In the genomic region with DNA sequence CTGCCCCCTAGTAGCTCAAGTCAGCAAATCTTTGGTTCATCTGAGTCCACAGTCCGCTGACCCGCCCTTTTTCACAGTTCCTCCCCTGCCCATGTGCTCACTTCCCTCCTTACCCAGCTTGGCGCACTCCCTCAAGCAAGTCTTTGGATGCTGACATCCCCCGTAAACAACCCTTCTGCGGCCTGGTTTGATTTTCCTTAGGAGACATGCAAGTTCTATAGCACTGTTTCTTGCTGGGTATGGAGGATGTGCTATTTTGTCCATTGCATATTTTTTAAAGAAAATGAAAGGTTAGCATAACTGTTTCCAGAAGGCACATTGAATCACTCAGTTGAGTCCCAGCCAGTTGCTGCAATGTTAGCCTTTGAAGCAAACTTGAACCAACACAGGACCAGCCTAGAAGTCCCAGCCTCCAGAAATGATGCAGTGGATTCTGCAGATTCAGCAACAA, we compare ENCODE assay signal across 15 cellular contexts. TPM values are rescaled to one million over a fixed set of nuclear protein-coding genes. Genes with fewer than 3 reads are reported as not detected.
DNase-seq lines count a peak whose midpoint lies in the region; ATAC-seq and TF ChIP-seq lines count a peak whose summit lies in the region.
"Had no signal": no experiment of that assay in that cellular context is flagged by ENCODE, and none has a peak within 500 bp of the region (broad histone marks: within the 10 kb centered on the region; RNA-seq: fewer than 3 reads in every experiment).

No MANE protein-coding gene starts in this region.

- H3K4me3 ChIP-seq in mucosa of descending colon (no peak overlapping the region), upper lobe of right lung (no peak overlapping the region), SJCRH30 (no peak overlapping the region)

- DNase-seq in fibroblast of peridontal ligament (ENCODE audit: extremely low read depth) (peak; percentile 96), mucosa of descending colon (peak in 2 of 3 donors; percentile 34 to 41), upper lobe of right lung (no peak), SJCRH30 (no peak)
- DNase-seq: activated B cell treated with CpG ODN at 0.5 μM for 24 hours; activated T-cell treated with anti-CD3 and anti-CD28 coated beads, Interleukin-2, amount 50 U/mL, for 48 hours; brain microvascular endothelial cell; DMS79 treated with DMSO at 0.1 percent for 48 hours; NCI-H510A treated with DMSO at 0.1 percent for 48 hours; SHP77 treated with DMSO at 0.1 percent for 48 hours had no signal

- H3K36me3 ChIP-seq in mucosa of descending colon (ENCODE audit: low read depth), result no peaks in the 10 kb centered on the region
- H3K36me3 ChIP-seq in upper lobe of right lung, result no peaks in the 10 kb centered on the region
- no peaks in the 10 kb centered on the region for H3K36me3 ChIP-seq in SJCRH30
- H3K36me3 ChIP-seq: brain microvascular endothelial cell had no signal

- ATAC-seq in SK-N-SH treated with all-trans-retinoic acid at 6 μM for 48 hours (peak; percentile 10), mucosa of descending colon (peak; percentile 62), upper lobe of right lung (peak; percentile 39), HG03354 (IDR thresholded peaks at IDR 0.05; ENCODE audit: poor library complexity, severe bottlenecking, unreplicated experiment) (no peak), GM19035 (IDR thresholded peaks at IDR 0.05; ENCODE audit: unreplicated experiment) (no peak), HG03565 (IDR thresholded peaks at IDR 0.05; ENCODE audit: unreplicated experiment) (no peak)

- H3K27me3 ChIP-seq in upper lobe of right lung (no peaks in the 10 kb centered on the region), SJCRH30 (0 out of 2 replicates have a peak, but pooled peaks cover 3% of the 10 kb centered on the region)
- H3K27me3 ChIP-seq: brain microvascular endothelial cell had no signal

- no peaks in the 10 kb centered on the region for H3K4me1 ChIP-seq in mucosa of descending colon (ENCODE audit: low read depth)
- peaks cover 23% of the 10 kb centered on the region for H3K4me1 ChIP-seq in upper lobe of right lung
- no peaks in the 10 kb centered on the region for H3K4me1 ChIP-seq in SJCRH30

- intact Hi-C loops in mucosa of descending colon (cut with DNase I, micrococcal nuclease), result no loop called here
- intact Hi-C loops in upper lobe of right lung (cut with DNase I), result no loop called here

- TF ChIP-seq CTCF in mucosa of descending colon (IDR thresholded peaks at IDR 0.05), result no peak
- TF ChIP-seq CTCF in upper lobe of right lung (IDR thresholded peaks at IDR 0.05), result no peak

- H3K27ac ChIP-seq in upper lobe of right lung (no peak overlapping the region), SJCRH30 (no peak overlapping the region)
- H3K27ac ChIP-seq: brain microvascular endothelial cell had no signal

- no peaks in the 10 kb centered on the region for H3K9me3 ChIP-seq in mucosa of descending colon
- no peaks in the 10 kb centered on the region for H3K9me3 ChIP-seq in upper lobe of right lung
- no peaks in the 10 kb centered on the region for H3K9me3 ChIP-seq in SJCRH30 (replicated peaks)

TF ChIP-seq in SK-N-SH treated with all-trans-retinoic acid at 6 μM for 48 hours, 23 proteins besides CTCF, POLR2A, EP300 and RAD21:
- no peak for TF ChIP-seq TCF4 (CRISPR knock-in tag; IDR thresholded peaks at IDR 0.05; ENCODE audit: borderline replicate concordance)
- TF ChIP-seq OSR1 (CRISPR knock-in tag; IDR thresholded peaks at IDR 0.05), result no peak
- no peak for TF ChIP-seq ZFP30 (CRISPR knock-in tag; IDR thresholded peaks at IDR 0.05)
- TF ChIP-seq, protein P1, sequence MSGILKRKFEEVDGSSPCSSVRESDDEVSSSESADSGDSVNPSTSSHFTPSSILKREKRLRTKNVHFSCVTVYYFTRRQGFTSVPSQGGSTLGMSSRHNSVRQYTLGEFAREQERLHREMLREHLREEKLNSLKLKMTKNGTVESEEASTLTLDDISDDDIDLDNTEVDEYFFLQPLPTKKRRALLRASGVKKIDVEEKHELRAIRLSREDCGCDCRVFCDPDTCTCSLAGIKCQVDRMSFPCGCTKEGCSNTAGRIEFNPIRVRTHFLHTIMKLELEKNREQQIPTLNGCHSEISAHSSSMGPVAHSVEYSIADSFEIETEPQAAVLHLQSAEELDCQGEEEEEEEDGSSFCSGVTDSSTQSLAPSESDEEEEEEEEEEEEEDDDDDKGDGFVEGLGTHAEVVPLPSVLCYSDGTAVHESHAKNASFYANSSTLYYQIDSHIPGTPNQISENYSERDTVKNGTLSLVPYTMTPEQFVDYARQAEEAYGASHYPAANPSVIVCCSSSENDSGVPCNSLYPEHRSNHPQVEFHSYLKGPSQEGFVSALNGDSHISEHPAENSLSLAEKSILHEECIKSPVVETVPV (CRISPR knock-in tag; IDR thresholded peaks at IDR 0.05), result no peak
- TF ChIP-seq ZC3H10 (CRISPR knock-in tag; IDR thresholded peaks at IDR 0.05), result no peak
- TF ChIP-seq BACH2 (CRISPR knock-in tag; IDR thresholded peaks at IDR 0.05; ENCODE audit: borderline replicate concordance), result no peak
- no peak for TF ChIP-seq GLIS3 (CRISPR knock-in tag; IDR thresholded peaks at IDR 0.05)
- no peak for TF ChIP-seq ZNF70 (CRISPR knock-in tag; IDR thresholded peaks at IDR 0.05)
- TF ChIP-seq, protein P2, sequence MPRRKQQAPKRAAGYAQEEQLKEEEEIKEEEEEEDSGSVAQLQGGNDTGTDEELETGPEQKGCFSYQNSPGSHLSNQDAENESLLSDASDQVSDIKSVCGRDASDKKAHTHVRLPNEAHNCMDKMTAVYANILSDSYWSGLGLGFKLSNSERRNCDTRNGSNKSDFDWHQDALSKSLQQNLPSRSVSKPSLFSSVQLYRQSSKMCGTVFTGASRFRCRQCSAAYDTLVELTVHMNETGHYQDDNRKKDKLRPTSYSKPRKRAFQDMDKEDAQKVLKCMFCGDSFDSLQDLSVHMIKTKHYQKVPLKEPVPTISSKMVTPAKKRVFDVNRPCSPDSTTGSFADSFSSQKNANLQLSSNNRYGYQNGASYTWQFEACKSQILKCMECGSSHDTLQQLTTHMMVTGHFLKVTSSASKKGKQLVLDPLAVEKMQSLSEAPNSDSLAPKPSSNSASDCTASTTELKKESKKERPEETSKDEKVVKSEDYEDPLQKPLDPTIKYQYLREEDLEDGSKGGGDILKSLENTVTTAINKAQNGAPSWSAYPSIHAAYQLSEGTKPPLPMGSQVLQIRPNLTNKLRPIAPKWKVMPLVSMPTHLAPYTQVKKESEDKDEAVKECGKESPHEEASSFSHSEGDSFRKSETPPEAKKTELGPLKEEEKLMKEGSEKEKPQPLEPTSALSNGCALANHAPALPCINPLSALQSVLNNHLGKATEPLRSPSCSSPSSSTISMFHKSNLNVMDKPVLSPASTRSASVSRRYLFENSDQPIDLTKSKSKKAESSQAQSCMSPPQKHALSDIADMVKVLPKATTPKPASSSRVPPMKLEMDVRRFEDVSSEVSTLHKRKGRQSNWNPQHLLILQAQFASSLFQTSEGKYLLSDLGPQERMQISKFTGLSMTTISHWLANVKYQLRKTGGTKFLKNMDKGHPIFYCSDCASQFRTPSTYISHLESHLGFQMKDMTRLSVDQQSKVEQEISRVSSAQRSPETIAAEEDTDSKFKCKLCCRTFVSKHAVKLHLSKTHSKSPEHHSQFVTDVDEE (CRISPR knock-in tag; IDR thresholded peaks at IDR 0.05), result no peak
- TF ChIP-seq, protein P3, sequence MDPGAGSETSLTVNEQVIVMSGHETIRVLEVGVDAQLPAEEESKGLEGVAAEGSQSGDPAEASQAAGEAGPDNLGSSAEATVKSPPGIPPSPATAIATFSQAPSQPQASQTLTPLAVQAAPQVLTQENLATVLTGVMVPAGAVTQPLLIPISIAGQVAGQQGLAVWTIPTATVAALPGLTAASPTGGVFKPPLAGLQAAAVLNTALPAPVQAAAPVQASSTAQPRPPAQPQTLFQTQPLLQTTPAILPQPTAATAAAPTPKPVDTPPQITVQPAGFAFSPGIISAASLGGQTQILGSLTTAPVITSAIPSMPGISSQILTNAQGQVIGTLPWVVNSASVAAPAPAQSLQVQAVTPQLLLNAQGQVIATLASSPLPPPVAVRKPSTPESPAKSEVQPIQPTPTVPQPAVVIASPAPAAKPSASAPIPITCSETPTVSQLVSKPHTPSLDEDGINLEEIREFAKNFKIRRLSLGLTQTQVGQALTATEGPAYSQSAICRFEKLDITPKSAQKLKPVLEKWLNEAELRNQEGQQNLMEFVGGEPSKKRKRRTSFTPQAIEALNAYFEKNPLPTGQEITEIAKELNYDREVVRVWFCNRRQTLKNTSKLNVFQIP (CRISPR knock-in tag; IDR thresholded peaks at IDR 0.05; ENCODE audit: borderline replicate concordance, low read depth), result no peak
- TF ChIP-seq, protein P4, sequence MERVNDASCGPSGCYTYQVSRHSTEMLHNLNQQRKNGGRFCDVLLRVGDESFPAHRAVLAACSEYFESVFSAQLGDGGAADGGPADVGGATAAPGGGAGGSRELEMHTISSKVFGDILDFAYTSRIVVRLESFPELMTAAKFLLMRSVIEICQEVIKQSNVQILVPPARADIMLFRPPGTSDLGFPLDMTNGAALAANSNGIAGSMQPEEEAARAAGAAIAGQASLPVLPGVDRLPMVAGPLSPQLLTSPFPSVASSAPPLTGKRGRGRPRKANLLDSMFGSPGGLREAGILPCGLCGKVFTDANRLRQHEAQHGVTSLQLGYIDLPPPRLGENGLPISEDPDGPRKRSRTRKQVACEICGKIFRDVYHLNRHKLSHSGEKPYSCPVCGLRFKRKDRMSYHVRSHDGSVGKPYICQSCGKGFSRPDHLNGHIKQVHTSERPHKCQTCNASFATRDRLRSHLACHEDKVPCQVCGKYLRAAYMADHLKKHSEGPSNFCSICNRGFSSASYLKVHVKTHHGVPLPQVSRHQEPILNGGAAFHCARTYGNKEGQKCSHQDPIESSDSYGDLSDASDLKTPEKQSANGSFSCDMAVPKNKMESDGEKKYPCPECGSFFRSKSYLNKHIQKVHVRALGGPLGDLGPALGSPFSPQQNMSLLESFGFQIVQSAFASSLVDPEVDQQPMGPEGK (CRISPR knock-in tag; IDR thresholded peaks at IDR 0.05; ENCODE audit: borderline replicate concordance), result no peak

RNA-seq across cellular contexts. Expression of a gene that starts 38.2 kb away (rescaled TPM):
- total RNA-seq in mucosa of descending colon (100 to 1,000 TPM in 1 of 3 donors, 10 to 100 TPM in 2; 11.0 to 122 (median 28.9) TPM), upper lobe of right lung (83.8 TPM)
- 1.0 and 1.5 TPM in 2 replicates for total RNA-seq in SJCRH30 (2014; rRNA removed; shearing (Covaris generic))
- total RNA-seq: activated B cell treated with CpG ODN at 0.5 μM for 24 hours had no signal

RNA-seq across cellular contexts. Expression of a gene that starts 45.1 kb away (rescaled TPM):
- not detected for total RNA-seq in mucosa of descending colon
- not detected for total RNA-seq in upper lobe of right lung
- not detected in 2 replicates for total RNA-seq in SJCRH30 (2014; rRNA removed; shearing (Covaris generic))
- total RNA-seq: activated B cell treated with CpG ODN at 0.5 μM for 24 hours, glomerular endothelial cell had no signal

Comparison
In these comparisons a context has a peak if more than half of its experiments do, and no peak if none do; other contexts are left out.
1. ATAC-seq: peak in SK-N-SH treated with all-trans-retinoic acid at 6 μM for 48 hours (single experiment), mucosa of descending colon (single experiment) and upper lobe of right lung (single experiment); none in HG03354 (single experiment), GM19035 (single experiment) and HG03565 (single experiment).
2. DNase-seq: peak in fibroblast of peridontal ligament (single experiment) and mucosa of descending colon (2 of 3); none in upper lobe of right lung (single experiment) and SJCRH30 (0 of 2).